ENCODE assay signal across 20 cellular contexts in the genomic region with DNA sequence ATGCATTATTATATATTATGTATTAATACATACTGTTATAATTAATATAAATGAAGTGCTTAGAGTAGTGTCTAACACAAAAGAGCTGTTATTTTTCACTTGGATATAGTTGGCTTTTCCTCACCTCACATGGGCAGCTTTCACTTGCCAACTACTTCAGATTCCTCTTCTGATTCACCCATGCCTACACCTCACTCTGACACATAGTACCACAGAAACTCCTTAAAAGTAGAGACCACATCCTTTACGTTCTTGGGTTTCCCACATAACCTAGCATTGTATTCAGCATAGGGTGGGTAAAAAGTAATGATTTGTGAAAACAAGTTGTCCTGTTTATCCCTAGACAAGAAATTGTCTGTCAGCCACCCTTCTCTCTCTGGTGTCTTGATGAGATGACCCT.
DNase-seq lines count a peak whose midpoint lies in the region; ATAC-seq, FAIRE-seq and TF ChIP-seq lines count a peak whose summit lies in the region.
"Had no signal": no experiment of that assay in that cellular context is flagged by ENCODE, and none has a peak within 500 bp of the region (broad histone marks: within the 10 kb centered on the region; RNA-seq: fewer than 3 reads in every experiment).

No MANE protein-coding gene starts in this region.

- H3K27ac Mint-ChIP-seq in activated naive CD8-positive, alpha-beta T cell treated with anti-CD3 and anti-CD28 coated beads, Interleukin-2, amount 50 U/mL, for 24 hours: no peak overlapping the region
- H3K27ac Mint-ChIP-seq: CD14-positive monocyte had no signal

- no peak overlapping the region for H3K4me3 ChIP-seq in epithelial cell of esophagus (ENCODE audit: low read length)
- H3K4me3 ChIP-seq: SJSA1 had no signal

- H3K27me3 Mint-ChIP-seq in activated naive CD8-positive, alpha-beta T cell treated with anti-CD3 and anti-CD28 coated beads, Interleukin-2, amount 50 U/mL, for 24 hours: no peaks in the 10 kb centered on the region

- no peak overlapping the region for H3K4me3 Mint-ChIP-seq in activated naive CD8-positive, alpha-beta T cell treated with anti-CD3 and anti-CD28 coated beads, Interleukin-2, amount 50 U/mL, for 24 hours
- H3K4me3 Mint-ChIP-seq: CD14-positive monocyte had no signal

- peaks cover 7% of the 10 kb centered on the region for H3K9me3 Mint-ChIP-seq in activated naive CD8-positive, alpha-beta T cell treated with anti-CD3 and anti-CD28 coated beads, Interleukin-2, amount 50 U/mL, for 24 hours
- H3K9me3 Mint-ChIP-seq: CD14-positive monocyte had no signal

- peak; percentile 36 for DNase-seq in HS-5 (ENCODE audit: low read depth)
- DNase-seq in RCC 7860 (ENCODE audit: low spot score): peak; percentile 54
- peak; percentile 71 for DNase-seq in epithelial cell of esophagus (ENCODE audit: low read depth)
- peak; percentile 25 for DNase-seq in renal cortical epithelial cell (ENCODE audit: low read depth)
- no peak for DNase-seq in RPMI8226
- DNase-seq in HPDE6-E6E7 (ENCODE audit: extremely low spot score): no peak
- DNase-seq in omental fat pad (ENCODE audit: low spot score): no peak
- DNase-seq in activated naive CD8-positive, alpha-beta T cell treated with anti-CD3 and anti-CD28 coated beads, Interleukin-2, amount 50 U/mL, for 24 hours: no peak
- DNase-seq: ACHN, AML-193, COR-L47, H7, MM.1S, NCI-H1105 treated with DMSO at 0.1 percent for 48 hours, NCI-H187 treated with DMSO at 0.1 percent for 48 hours, NCI-H69, SW 1271 had no signal

- ATAC-seq in omental fat pad (ENCODE audit: low FRiP score): no peak
- ATAC-seq in activated naive CD8-positive, alpha-beta T cell treated with anti-CD3 and anti-CD28 coated beads, Interleukin-2, amount 50 U/mL, for 24 hours: no peak
- ATAC-seq: HepG2 had no signal

- no peak for TF ChIP-seq CTCF in epithelial cell of esophagus (IDR thresholded peaks at IDR 0.05; ENCODE audit: insufficient read depth, low read depth, low read length, missing control alignments)
- no peak for TF ChIP-seq CTCF in omental fat pad (IDR thresholded peaks at IDR 0.05)

- no peak for FAIRE-seq in RCC 7860 (lab: Jason Lieb, UNC)
- FAIRE-seq: HepG2 had no signal

- H3K36me3 Mint-ChIP-seq in activated naive CD8-positive, alpha-beta T cell treated with anti-CD3 and anti-CD28 coated beads, Interleukin-2, amount 50 U/mL, for 24 hours (ENCODE audit: low read depth): no peaks in the 10 kb centered on the region
- H3K36me3 Mint-ChIP-seq: CD14-positive monocyte had no signal

- H3K4me1 Mint-ChIP-seq in activated naive CD8-positive, alpha-beta T cell treated with anti-CD3 and anti-CD28 coated beads, Interleukin-2, amount 50 U/mL, for 24 hours: no peaks in the 10 kb centered on the region
- H3K4me1 Mint-ChIP-seq: CD14-positive monocyte had no signal

Comparison
In these comparisons a context has a peak if more than half of its experiments do, and no peak if none do; other contexts are left out.
1. DNase-seq: peak in HS-5 (single experiment), RCC 7860 (single experiment), epithelial cell of esophagus (single experiment) and renal cortical epithelial cell (single experiment); none in RPMI8226 (single experiment), HPDE6-E6E7 (single experiment), omental fat pad (single experiment) and activated naive CD8-positive, alpha-beta T cell treated with anti-CD3 and anti-CD28 coated beads, Interleukin-2, amount 50 U/mL, for 24 hours (single experiment).